ENCODE assay signal across 16 cellular contexts in genomic region chr11:13314676-13315394, GRCh38.
"Had no signal": no experiment of that assay in that cellular context is flagged by ENCODE, and none has a peak within 500 bp of the region (broad histone marks: within the 10 kb centered on the region; RNA-seq: fewer than 3 reads in every experiment).

No MANE protein-coding gene starts in this region.

- H3K9me3 ChIP-seq: ascending aorta, breast epithelium, heart left ventricle, tibial nerve, vagina had no signal

- H3K27me3 Mint-ChIP-seq: activated CD4-positive, alpha-beta T cell treated with anti-CD3 and anti-CD28 coated beads, Interleukin-2, amount 10 ng/mL, durations not matched to agents 24 days and 14 days; stimulated activated memory B cell treated with anti-CD40 and anti-IgM and Interleukin-4, amounts not matched to agents 10 μg/mL and 1 μg/mL and 100 μg/mL, for 72 hours had no signal

- DNase-seq: activated CD4-positive, alpha-beta T cell treated with anti-CD3 and anti-CD28 coated beads, Interleukin-2, amount 10 ng/mL, durations not matched to agents 24 days and 14 days; activated CD4-positive, CD25-positive, alpha-beta regulatory T cell; activated naive CD4-positive, alpha-beta T cell treated with anti-CD3 and anti-CD28 coated beads for 36 hours; dermis blood vessel endothelial cell; heart left ventricle; left colon; midbrain; retina had no signal

- H3K27me3 ChIP-seq: ascending aorta, breast epithelium, heart left ventricle, tibial nerve, vagina had no signal

- H3K9me3 Mint-ChIP-seq: activated CD4-positive, alpha-beta T cell treated with anti-CD3 and anti-CD28 coated beads, Interleukin-2, amount 10 ng/mL, durations not matched to agents 24 days and 14 days; activated naive CD4-positive, alpha-beta T cell treated with anti-CD3 and anti-CD28 coated beads for 36 hours; stimulated activated memory B cell treated with anti-CD40 and anti-IgM and Interleukin-4, amounts not matched to agents 10 μg/mL and 1 μg/mL and 100 μg/mL, for 72 hours had no signal

- H3K27ac Mint-ChIP-seq: activated CD4-positive, alpha-beta T cell treated with anti-CD3 and anti-CD28 coated beads, Interleukin-2, amount 10 ng/mL, durations not matched to agents 24 days and 14 days; activated naive CD4-positive, alpha-beta T cell treated with anti-CD3 and anti-CD28 coated beads for 36 hours had no signal

- H3K4me3 Mint-ChIP-seq: activated CD4-positive, alpha-beta T cell treated with anti-CD3 and anti-CD28 coated beads, Interleukin-2, amount 10 ng/mL, durations not matched to agents 24 days and 14 days; activated naive CD4-positive, alpha-beta T cell treated with anti-CD3 and anti-CD28 coated beads for 36 hours; stimulated activated memory B cell treated with anti-CD40 and anti-IgM and Interleukin-4, amounts not matched to agents 10 μg/mL and 1 μg/mL and 100 μg/mL, for 72 hours had no signal

- H3K27ac ChIP-seq: epithelial cell of prostate, parathyroid adenoma, vagina had no signal

- H3K36me3 ChIP-seq: breast epithelium had no signal

- ATAC-seq: left colon had no signal

- H3K9ac ChIP-seq: parathyroid adenoma had no signal

- H2AFZ ChIP-seq: parathyroid adenoma had no signal

- H3K4me3 ChIP-seq: ascending aorta, breast epithelium, heart left ventricle, lung, tibial nerve, vagina had no signal
